In the genomic region with DNA sequence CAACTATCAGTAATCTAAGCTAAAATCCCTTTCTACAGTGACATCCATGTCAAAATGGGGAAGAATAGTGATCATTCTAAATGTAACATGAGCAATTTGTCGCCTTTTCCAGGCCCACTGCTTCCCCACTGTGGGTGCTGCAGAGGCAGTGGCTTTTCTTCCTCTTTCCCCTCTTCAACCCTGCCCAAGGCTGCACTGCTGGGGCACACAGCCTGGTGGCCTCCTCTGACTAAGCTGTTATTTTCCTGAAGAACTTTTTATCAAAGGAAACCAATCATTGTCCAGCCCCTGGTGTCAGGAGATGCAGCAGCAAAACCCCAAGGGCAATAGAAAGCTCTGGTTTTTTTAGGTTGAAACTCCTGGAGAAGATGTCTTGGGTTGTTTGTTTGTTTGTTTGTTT, we compare ENCODE assay signal across 8 cellular contexts.
DNase-seq lines count a peak whose midpoint lies in the region; ATAC-seq and TF ChIP-seq lines count a peak whose summit lies in the region.

No MANE protein-coding gene starts in this region.

- ATAC-seq in heart left ventricle (peak; percentile 49 to 86 (median 78)), HG02970 (IDR thresholded peaks at IDR 0.05; ENCODE audit: low FRiP score, unreplicated experiment) (no peak)

- H3K27ac ChIP-seq in heart left ventricle: peak overlapping the region in 3 of 12 donors; percentile 7 to 63 (median 9)

- DNase-seq in stimulated activated CD4-positive, alpha-beta T cell treated with anti-CD3 and anti-CD28 coated beads, Interleukin-4, amount 100 ng/mL, for 1 hour: peak; percentile 6
- DNase-seq in stimulated activated CD4-positive, alpha-beta T cell treated with anti-CD3 and anti-CD28 coated beads, Interleukin-12 subunit alpha, Interleukin-12 subunit beta, amount 100 ng/mL, for 4 hours: no peak
- DNase-seq in SK-MEL-5 (ENCODE audit: low read depth, low spot score) (peak; percentile 74), heart left ventricle (peak; percentile 16 to 63 (median 38)), SHP77 treated with DMSO at 0.1 percent for 48 hours (lab: John Stamatoyannopoulos, UW) (no peak), retina (no peak), GM19238 (ENCODE audit: insufficient read length, low spot score) (no peak)

- 79 to 93% (median 83%) methylated on average over 1 of the region's 1 CpG for WGBS in heart left ventricle, 4 donors

- H3K4me1 ChIP-seq in heart left ventricle: peaks cover 0 to 37% (median 16%) of the 10 kb centered on the region in 12 donors

- H3K9me3 ChIP-seq in heart left ventricle: no peaks in the 10 kb centered on the region

- H3K27me3 ChIP-seq in heart left ventricle: no peaks in the 10 kb centered on the region

- TF ChIP-seq POLR2A in heart left ventricle (IDR thresholded peaks at IDR 0.05): no peak

- TF ChIP-seq CTCF in heart left ventricle (IDR thresholded peaks at IDR 0.05): peak in 3 of 12 donors; percentile 10 to 19 (median 11)

- H3K4me3 ChIP-seq in heart left ventricle: no peak overlapping the region

- intact Hi-C loops in heart left ventricle (cut with DNase I): loop anchor here in 1 of 10 donors (5.0 kb wide), 2 partner anchors 51 to 189 kb away; no protein-coding TSS in a partner anchor

- in situ Hi-C loops in SK-MEL-5 (cut with HindIII; ENCODE audit: low pct_unique_long_range_greater_than_20kb, low sequenced_read_pairs): no loop called here

- no peaks in the 10 kb centered on the region for H3K36me3 ChIP-seq in heart left ventricle

Comparison
In these comparisons a context has a peak if more than half of its experiments do, and no peak if none do; other contexts are left out.
1. DNase-seq: peak in stimulated activated CD4-positive, alpha-beta T cell treated with anti-CD3 and anti-CD28 coated beads, Interleukin-4, amount 100 ng/mL, for 1 hour (single experiment), SK-MEL-5 (single experiment) and heart left ventricle (5 of 5); none in stimulated activated CD4-positive, alpha-beta T cell treated with anti-CD3 and anti-CD28 coated beads, Interleukin-12 subunit alpha, Interleukin-12 subunit beta, amount 100 ng/mL, for 4 hours (single experiment), SHP77 treated with DMSO at 0.1 percent for 48 hours (single experiment), retina (single experiment) and GM19238 (single experiment).